9 cellular contexts compared by ENCODE assay signal in the genomic region with DNA sequence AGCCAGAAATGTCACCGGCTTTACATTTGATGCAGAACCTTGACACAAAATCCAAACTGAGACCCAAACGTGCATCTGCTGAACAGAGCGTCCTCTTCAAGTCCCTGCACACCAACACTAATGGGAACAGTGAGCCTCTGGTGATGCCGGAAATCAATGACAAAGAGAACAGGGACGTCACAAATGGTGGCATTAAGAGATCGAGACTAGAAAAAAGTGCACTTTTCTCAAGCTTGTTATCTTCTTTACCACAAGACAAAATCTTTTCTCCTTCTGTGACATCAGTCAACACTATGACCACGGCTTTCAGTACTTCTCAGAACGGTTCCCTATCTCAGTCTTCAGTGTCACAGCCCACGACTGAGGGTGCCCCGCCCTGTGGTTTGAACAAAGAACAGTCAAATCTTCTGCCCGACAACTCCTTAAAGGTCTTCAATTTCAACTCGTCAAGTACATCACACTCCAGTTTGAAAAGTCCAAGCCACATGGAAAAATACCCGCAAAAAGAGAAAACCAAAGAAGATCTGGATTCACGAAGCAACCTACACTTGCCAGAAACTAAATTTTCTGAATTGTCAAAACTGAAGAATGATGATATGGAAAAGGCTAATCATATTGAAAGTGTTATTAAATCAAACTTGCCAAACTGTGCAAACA.
DNase-seq lines count a peak whose midpoint lies in the region; ATAC-seq and TF ChIP-seq lines count a peak whose summit lies in the region.
"Had no signal": no experiment of that assay in that cellular context is flagged by ENCODE, and none has a peak within 500 bp of the region (broad histone marks: within the 10 kb centered on the region; RNA-seq: fewer than 3 reads in every experiment).

No MANE protein-coding gene starts in this region.

- no peaks in the 10 kb centered on the region for H3K9me3 Mint-ChIP-seq in CD14-positive monocyte

- TF ChIP-seq POLR2A in upper lobe of left lung (IDR thresholded peaks at IDR 0.05), result peak in 1 of 4 donors; percentile 52

- peaks cover 17 to 21% of the 10 kb centered on the region in 2 donors for H3K36me3 Mint-ChIP-seq in CD14-positive monocyte

- 66 to 69% methylated on average over 14 of the region's 14 CpGs for WGBS in upper lobe of left lung, 2 donors

- H3K27me3 ChIP-seq in left lung, result no peaks in the 10 kb centered on the region
- H3K27me3 ChIP-seq in upper lobe of left lung, result no peaks in the 10 kb centered on the region
- no peaks in the 10 kb centered on the region for H3K27me3 ChIP-seq in ascending aorta

- H3K36me3 ChIP-seq in KOPT-K1 (ENCODE audit: insufficient read depth, low read length) (peaks cover under 1% of the 10 kb centered on the region; the same call in 1 of the 2 replicates), left lung (peaks cover 0 to 6% of the 10 kb centered on the region in 2 donors), upper lobe of left lung (no peaks in the 10 kb centered on the region), ascending aorta (no peaks in the 10 kb centered on the region)

- TF ChIP-seq EP300 in upper lobe of left lung (IDR thresholded peaks at IDR 0.05), result no peak

- H3K9me3 ChIP-seq in KOPT-K1 (ENCODE audit: insufficient read depth, low read length, poor library complexity, severe bottlenecking), result no peaks in the 10 kb centered on the region
- no peaks in the 10 kb centered on the region for H3K9me3 ChIP-seq in left lung
- no peaks in the 10 kb centered on the region for H3K9me3 ChIP-seq in upper lobe of left lung
- H3K9me3 ChIP-seq in ascending aorta, result no peaks in the 10 kb centered on the region

- TF ChIP-seq CTCF in CD14-positive monocyte (IDR thresholded peaks at IDR 0.05) (no peak), left lung (IDR thresholded peaks at IDR 0.05) (no peak), upper lobe of left lung (IDR thresholded peaks at IDR 0.05) (no peak), ascending aorta (IDR thresholded peaks at IDR 0.05) (no peak)

- peak overlapping the region in 1 of 2 donors; percentile 31 for H3K4me3 ChIP-seq in left lung
- peak overlapping the region in 3 of 4 donors; percentile 18 to 34 (median 25) for H3K4me3 ChIP-seq in upper lobe of left lung
- no peak overlapping the region for H3K4me3 ChIP-seq in ascending aorta

- H3K4me1 ChIP-seq in left lung, result peaks cover 10 to 96% of the 10 kb centered on the region in 2 donors
- H3K4me1 ChIP-seq in upper lobe of left lung, result peaks cover 11 to 35% (median 19%) of the 10 kb centered on the region in 4 donors
- no peaks in the 10 kb centered on the region for H3K4me1 ChIP-seq in ascending aorta

- peak overlapping the region; percentile 97 to 100 (median 100) for H3K27ac Mint-ChIP-seq in CD14-positive monocyte

- peaks cover 0 to 2% (median 1%) of the 10 kb centered on the region in 3 donors for H3K27me3 Mint-ChIP-seq in CD14-positive monocyte (ENCODE audit: low read depth in 3 of 3)

- peak; percentile 60 for ATAC-seq in GM21423 (IDR thresholded peaks at IDR 0.05; ENCODE audit: unreplicated experiment)
- peak; percentile 59 for ATAC-seq in left lung
- peak; percentile 80 to 83 for ATAC-seq in upper lobe of left lung (ENCODE audit: low FRiP score in 2 of 2)

- intact Hi-C loops in CD14-positive monocyte (cut with micrococcal nuclease) (no loop called here), left lung (cut with DNase I) (no loop called here), ascending aorta (cut with DNase I) (no loop called here)

- H3K27ac ChIP-seq in KOPT-K1 (ENCODE audit: low read depth, low read length, poor library complexity, severe bottlenecking), result peak overlapping the region; percentile 99
- peak overlapping the region; percentile 53 to 91 for H3K27ac ChIP-seq in left lung
- peak overlapping the region; percentile 80 to 89 (median 84) for H3K27ac ChIP-seq in upper lobe of left lung
- no peak overlapping the region for H3K27ac ChIP-seq in ascending aorta
- H3K27ac ChIP-seq: C4-2B had no signal

- DNase-seq in CD14-positive monocyte (ENCODE audit: low spot score) (peak; percentile 78), left lung (peak; percentile 56 to 81), upper lobe of left lung (peak in 1 of 2 donors; percentile 75), AG08396 (ENCODE audit: low spot score) (no peak), ascending aorta (ENCODE audit: low spot score in 2 of 2) (no peak)
- DNase-seq in activated CD8-positive, alpha-beta memory T cell treated with anti-CD3 and anti-CD28 coated beads for 4 hours (ENCODE audit: low read depth in 2 of 2), result peak; percentile 59 to 76

- peak overlapping the region; percentile 73 to 94 for H3K4me3 Mint-ChIP-seq in CD14-positive monocyte

- peaks cover 88% of the 10 kb centered on the region for H3K4me1 Mint-ChIP-seq in CD14-positive monocyte

Comparison
In these comparisons a context has a peak if more than half of its experiments do, and no peak if none do; other contexts are left out.
1. DNase-seq: peak in CD14-positive monocyte (single experiment), activated CD8-positive, alpha-beta memory T cell treated with anti-CD3 and anti-CD28 coated beads for 4 hours (2 of 2) and left lung (2 of 2); none in AG08396 (single experiment) and ascending aorta (0 of 2).
2. H3K27ac ChIP-seq: peak in KOPT-K1 (single experiment), left lung (2 of 2) and upper lobe of left lung (4 of 4); none in ascending aorta (0 of 2).
3. H3K4me3 ChIP-seq: peak in upper lobe of left lung (3 of 4); none in ascending aorta (0 of 2).
4. Peak in every context shown above with its lines, with median percentiles within 50 percentile points of each other: ATAC-seq.